ENCODE assay signal across 9 cellular contexts in the genomic region with DNA sequence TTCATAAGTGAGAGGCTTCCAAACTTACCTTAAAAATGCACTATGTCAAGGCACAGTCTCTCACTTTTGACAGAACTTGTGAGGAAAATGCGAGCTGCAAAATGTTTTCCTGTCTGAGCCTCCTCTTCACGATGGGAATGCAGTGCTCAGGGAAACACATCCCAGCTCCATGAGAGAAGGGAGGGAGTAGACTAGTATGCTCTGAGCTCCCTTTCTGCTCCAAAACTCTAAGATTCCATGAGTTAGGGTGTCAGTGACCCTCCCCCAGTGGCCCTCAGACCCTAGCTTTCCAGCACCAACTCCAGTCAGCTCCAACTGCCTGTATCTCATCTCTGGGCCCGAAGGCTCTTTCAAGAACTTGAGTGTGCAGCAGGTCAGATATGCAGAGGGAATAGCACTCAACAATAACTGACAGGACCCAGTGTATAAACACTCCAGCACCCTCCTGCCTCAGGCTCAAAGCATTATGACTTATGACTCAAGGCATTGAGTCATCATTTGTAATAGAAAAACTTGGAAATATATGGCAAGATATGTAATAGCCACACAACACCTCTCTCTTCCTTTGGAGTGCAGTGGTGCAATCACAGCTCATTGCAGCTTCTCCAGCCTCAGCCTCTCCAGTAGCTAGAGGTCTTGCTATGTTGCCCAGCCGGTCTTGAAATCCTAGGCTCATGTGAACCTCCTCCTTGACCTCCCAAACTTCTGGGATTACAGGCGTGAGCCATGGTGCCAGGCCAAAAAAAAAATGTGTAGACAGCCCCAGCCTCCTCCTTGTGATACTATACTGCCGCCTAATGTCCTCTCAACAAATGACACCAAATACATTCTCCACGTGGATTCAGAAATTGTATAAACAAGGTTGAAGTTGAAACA. TPM values are rescaled to one million over a fixed set of nuclear protein-coding genes. Genes with fewer than 3 reads are reported as not detected.
DNase-seq lines count a peak whose midpoint lies in the region; ATAC-seq and TF ChIP-seq lines count a peak whose summit lies in the region.
"Had no signal": no experiment of that assay in that cellular context is flagged by ENCODE, and none has a peak within 500 bp of the region (broad histone marks: within the 10 kb centered on the region; RNA-seq: fewer than 3 reads in every experiment).

No MANE protein-coding gene starts in this region.

- CTCF ChIA-PET in PC-9 (lab: Charles Lee), result interaction anchor here (0.5 to 1.4 kb wide), 10 partner anchors 12 to 1259 kb away, joined by 3 to 10 read pairs (median 4); no protein-coding TSS in a partner anchor

- no peak for DNase-seq in activated CD4-positive, CD25-positive, alpha-beta regulatory T cell (lab: John Stamatoyannopoulos, UW)
- DNase-seq in HT1080 (ENCODE audit: low read depth), result peak; percentile 96
- peak; percentile 89 to 99 for DNase-seq in PC-9
- DNase-seq in coronary artery (ENCODE audit: low spot score), result no peak
- peak; percentile 58 to 79 for DNase-seq in lung microvascular endothelial cell (ENCODE audit: low read depth in 2 of 2)
- DNase-seq: activated naive CD8-positive, alpha-beta T cell treated with anti-CD3 and anti-CD28 coated beads, Interleukin-2, amount 10 ng/mL, durations not matched to agents 7 days and 5 days had no signal

- no peaks in the 10 kb centered on the region for H3K79me2 ChIP-seq in PC-9 (ENCODE audit: low read depth)

- peaks cover 36% of the 10 kb centered on the region for H3F3A ChIP-seq in PC-9 (ENCODE audit: insufficient read depth, low read depth)

- H4K20me1 ChIP-seq in PC-9 (ENCODE audit: insufficient read depth), result no peaks in the 10 kb centered on the region

- TF ChIP-seq CTCF in PC-9 (conservative IDR thresholded peaks at IDR 0.05), result peak; percentile 90
- peak; percentile 83 for TF ChIP-seq CTCF in coronary artery (IDR thresholded peaks at IDR 0.05)

- H3K27me3 ChIP-seq in PC-9 (ENCODE audit: insufficient read depth, low read depth), result no peaks in the 10 kb centered on the region

- H2AFZ ChIP-seq in PC-9, result no peak overlapping the region

- H3K4me3 ChIP-seq in PC-9 (no peak overlapping the region), coronary artery (no peak overlapping the region)

- BruUV-seq in PC-9 (replicated peaks; lab: Mats Ljungman, UMichigan), result no TSS peak

- peak; percentile 21 to 43 for ATAC-seq in activated CD4-positive, CD25-positive, alpha-beta regulatory T cell treated with anti-CD3 and anti-CD28 coated beads, Interleukin-2, amount 50 U/mL, for 24 hours
- ATAC-seq in GM18858 (IDR thresholded peaks at IDR 0.05; ENCODE audit: unreplicated experiment) (no peak), HG03354 (IDR thresholded peaks at IDR 0.05; ENCODE audit: poor library complexity, severe bottlenecking, unreplicated experiment) (no peak)

- peak overlapping the region; percentile 66 for H3K4me2 ChIP-seq in PC-9

- no peaks in the 10 kb centered on the region for H3K36me3 ChIP-seq in PC-9 (ENCODE audit: low read depth)

- POLR2A ChIA-PET in PC-9 (lab: Charles Lee; ENCODE audit: unreplicated experiment), result interaction anchor here (0.5 to 1.0 kb wide), 3 partner anchors 85 to 113 kb away, joined by 3 to 13 read pairs (median 4); no protein-coding TSS in a partner anchor

- H3K27ac ChIP-seq in PC-9 (peak overlapping the region; percentile 73), coronary artery (peak overlapping the region in 1 of 2 donors; percentile 58)

- intact Hi-C loops in PC-9 (cut with micrococcal nuclease; ENCODE audit: unreplicated experiment), result loop anchor here (1.0 to 10.0 kb wide), 13 partner anchors 42 to 1292 kb away; no protein-coding TSS in a partner anchor

- H3K4me1 ChIP-seq in PC-9 (replicated peaks; ENCODE audit: insufficient read depth), result peaks cover 52% of the 10 kb centered on the region

- H3K9me2 ChIP-seq in PC-9 (ENCODE audit: insufficient read depth), result no peaks in the 10 kb centered on the region

- H3K9me3 ChIP-seq in PC-9 (ENCODE audit: insufficient read depth, low read depth), result no peaks in the 10 kb centered on the region

RNA-seq across cellular contexts. Expression of gene ENTPD6, which starts 16.7 kb away (rescaled TPM):
- total RNA-seq in HT1080 (2014; rRNA removed; shearing (Covaris generic)), result 96.1 and 107 TPM in 2 replicates
- polyA plus RNA-seq in HT1080 (2015; cell fraction: cytosol; rRNA removed), result 87.1 and 94.7 TPM in 2 replicates
- 167 and 180 TPM in 2 replicates for polyA plus RNA-seq in HT1080 (2015; cell fraction: nucleus; rRNA removed)
- total RNA-seq in PC-9 (2021) (75.5 and 80.4 TPM in 2 replicates), lung microvascular endothelial cell (29.9 and 51.4 TPM in 2 replicates)

Comparison
In these comparisons a context has a peak if more than half of its experiments do, and no peak if none do; other contexts are left out.
1. ATAC-seq: peak in activated CD4-positive, CD25-positive, alpha-beta regulatory T cell treated with anti-CD3 and anti-CD28 coated beads, Interleukin-2, amount 50 U/mL, for 24 hours (2 of 2); none in GM18858 (single experiment) and HG03354 (single experiment).
2. DNase-seq: peak in HT1080 (single experiment), PC-9 (2 of 2) and lung microvascular endothelial cell (2 of 2); none in activated CD4-positive, CD25-positive, alpha-beta regulatory T cell (0 of 4) and coronary artery (single experiment).